In genomic region chr15:70588613-70589012, GRCh38 we compare ENCODE assay signal across 18 cellular contexts.
"Had no signal": no experiment of that assay in that cellular context is flagged by ENCODE, and none has a peak within 500 bp of the region (broad histone marks: within the 10 kb centered on the region; RNA-seq: fewer than 3 reads in every experiment).

No MANE protein-coding gene starts in this region.

- H3K9ac ChIP-seq: KMS-11 had no signal

- H3K4me3 Mint-ChIP-seq: activated CD8-positive, alpha-beta T cell treated with anti-CD3 and anti-CD28 coated beads for 36 hours; activated naive CD4-positive, alpha-beta T cell treated with anti-CD3 and anti-CD28 coated beads, Interleukin-2, amount 10 ng/mL, durations not matched to agents 7 days and 5 days; activated naive CD8-positive, alpha-beta T cell treated with anti-CD3 and anti-CD28 coated beads for 36 hours; activated T-helper 17 cell treated with anti-CD3 and anti-CD28 coated beads, Interleukin-2, amount 50 U/mL, for 72 hours had no signal

- H3K27ac ChIP-seq: KMS-11 had no signal

- H3K9me3 Mint-ChIP-seq: activated T-helper 17 cell treated with anti-CD3 and anti-CD28 coated beads, Interleukin-2, amount 50 U/mL, for 72 hours had no signal

- H3K36me3 Mint-ChIP-seq: activated naive CD4-positive, alpha-beta T cell treated with anti-CD3 and anti-CD28 coated beads, Interleukin-2, amount 10 ng/mL, durations not matched to agents 7 days and 5 days; activated naive CD8-positive, alpha-beta T cell treated with anti-CD3 and anti-CD28 coated beads for 36 hours had no signal

- H3K27me3 ChIP-seq: MG63 had no signal

- H3K4me2 ChIP-seq: KMS-11 had no signal

- H3K36me3 ChIP-seq: MG63 had no signal

- H3K27ac Mint-ChIP-seq: activated CD8-positive, alpha-beta T cell treated with anti-CD3 and anti-CD28 coated beads for 36 hours; activated naive CD4-positive, alpha-beta T cell treated with anti-CD3 and anti-CD28 coated beads, Interleukin-2, amount 10 ng/mL, durations not matched to agents 7 days and 5 days; activated naive CD8-positive, alpha-beta T cell treated with anti-CD3 and anti-CD28 coated beads for 36 hours; activated T-helper 17 cell treated with anti-CD3 and anti-CD28 coated beads, Interleukin-2, amount 50 U/mL, for 72 hours had no signal

- DNase-seq: activated CD4-positive, alpha-beta T cell treated with anti-CD3 and anti-CD28 coated beads for 4 hours; activated CD8-positive, alpha-beta T cell treated with anti-CD3 and anti-CD28 coated beads for 36 hours; activated gamma-delta T cell treated with Interleukin-2 at 50 U/mL for 16 hours; activated naive CD4-positive, alpha-beta T cell treated with anti-CD3 and anti-CD28 coated beads, Interleukin-2, amount 10 ng/mL, durations not matched to agents 7 days and 5 days; activated naive CD8-positive, alpha-beta T cell treated with anti-CD3 and anti-CD28 coated beads for 36 hours; activated T-cell treated with anti-CD3 and anti-CD28 coated beads for 4 hours; activated T-cell treated with anti-CD3 and anti-CD28 coated beads, Interleukin-2, amount 50 U/mL, for 48 hours; MG63; NCI-H1105; NCI-H1436; NCI-H1694 treated with DMSO at 0.1 percent for 48 hours; NCI-H2029 treated with DMSO at 0.1 percent for 48 hours; NCI-H345; NCI-H510A; NCI-H526 treated with DMSO at 0.1 percent for 48 hours; NCI-H82 had no signal

- H3K4me3 ChIP-seq: MG63 had no signal
